11 cellular contexts compared by ENCODE assay signal in genomic region chr17:38897176-38897575, GRCh38. TPM values are rescaled to one million over a fixed set of nuclear protein-coding genes. Genes with fewer than 3 reads are reported as not detected.
A peak's percentile ranks its signal among the peaks of the same experiment; 100 is the strongest.
DNase-seq lines count a peak whose midpoint lies in the region; ATAC-seq and TF ChIP-seq lines count a peak whose summit lies in the region.
"Had no signal": no experiment of that assay in that cellular context is flagged by ENCODE, and none has a peak within 500 bp of the region (broad histone marks: within the 10 kb centered on the region; RNA-seq: fewer than 3 reads in every experiment).

No MANE protein-coding gene starts in this region.

- H3K4me3 Mint-ChIP-seq in HFFc6 (no peak overlapping the region), immature natural killer cell (peak overlapping the region; percentile 76 to 91 (median 84))
- no peak overlapping the region for H3K4me3 Mint-ChIP-seq in activated naive CD8-positive, alpha-beta T cell
- H3K4me3 Mint-ChIP-seq in stimulated activated effector memory CD8-positive, alpha-beta T cell treated with anti-CD3 and anti-CD28 coated beads, Interleukin-12 subunit alpha, Interleukin-12 subunit beta, amount 100 ng/mL, for 72 hours, result peak overlapping the region; percentile 77

- H3K27ac Mint-ChIP-seq in HFFc6 (peak overlapping the region; percentile 57), immature natural killer cell (peak overlapping the region; percentile 97 to 99 (median 98))
- peak overlapping the region; percentile 99 for H3K27ac Mint-ChIP-seq in activated naive CD8-positive, alpha-beta T cell
- H3K27ac Mint-ChIP-seq in stimulated activated effector memory CD8-positive, alpha-beta T cell treated with anti-CD3 and anti-CD28 coated beads, Interleukin-12 subunit alpha, Interleukin-12 subunit beta, amount 100 ng/mL, for 72 hours, result peak overlapping the region; percentile 97

- no peak for ATAC-seq in stimulated activated effector memory CD8-positive, alpha-beta T cell treated with anti-CD3 and anti-CD28 coated beads, Interleukin-12 subunit alpha, Interleukin-12 subunit beta, amount 100 ng/mL, for 72 hours
- ATAC-seq in GM18861 (IDR thresholded peaks at IDR 0.05; ENCODE audit: unreplicated experiment), result no peak
- ATAC-seq in GM21529 (IDR thresholded peaks at IDR 0.05; ENCODE audit: unreplicated experiment), result no peak
- no peak for ATAC-seq in GM19324 (IDR thresholded peaks at IDR 0.05; ENCODE audit: low FRiP score, unreplicated experiment)
- no peak for ATAC-seq in HG03469 (IDR thresholded peaks at IDR 0.05; ENCODE audit: unreplicated experiment)

- H3K27me3 Mint-ChIP-seq in HFFc6 (ENCODE audit: insufficient read depth) (peaks cover 14% of the 10 kb centered on the region), immature natural killer cell (ENCODE audit: low read depth in 3 of 3) (peaks cover 24 to 41% (median 37%) of the 10 kb centered on the region in 3 donors)
- H3K27me3 Mint-ChIP-seq in activated naive CD8-positive, alpha-beta T cell, result no peaks in the 10 kb centered on the region

- DNase-seq in HFFc6, result no peak
- no peak for DNase-seq in immature natural killer cell
- no peak for DNase-seq in stimulated activated effector memory CD8-positive, alpha-beta T cell treated with anti-CD3 and anti-CD28 coated beads, Interleukin-12 subunit alpha, Interleukin-12 subunit beta, amount 100 ng/mL, for 72 hours (ENCODE audit: low spot score in 2 of 2)
- DNase-seq: GOT3; SHP77; stimulated activated CD4-positive, alpha-beta T cell treated with anti-CD3 and anti-CD28 coated beads, Interleukin-2, amount 100 ng/mL, for 24 hours had no signal

- H3K4me1 Mint-ChIP-seq in HFFc6 (ENCODE audit: low read depth) (peaks cover 38% of the 10 kb centered on the region), immature natural killer cell (peaks cover 94 to 95% of the 10 kb centered on the region in 2 donors)
- peaks cover 70% of the 10 kb centered on the region for H3K4me1 Mint-ChIP-seq in activated naive CD8-positive, alpha-beta T cell (ENCODE audit: low read depth)
- peaks cover 69% of the 10 kb centered on the region for H3K4me1 Mint-ChIP-seq in stimulated activated effector memory CD8-positive, alpha-beta T cell treated with anti-CD3 and anti-CD28 coated beads, Interleukin-12 subunit alpha, Interleukin-12 subunit beta, amount 100 ng/mL, for 72 hours

- no peak for TF ChIP-seq CTCF in HFFc6 (IDR thresholded peaks at IDR 0.05)

- H3K36me3 Mint-ChIP-seq in HFFc6 (ENCODE audit: low read depth) (peaks cover 21% of the 10 kb centered on the region; the same call in 1 of the 2 replicates), immature natural killer cell (peaks cover 5 to 14% (median 11%) of the 10 kb centered on the region in 3 donors)
- H3K36me3 Mint-ChIP-seq in activated naive CD8-positive, alpha-beta T cell, result peaks cover 2% of the 10 kb centered on the region
- peaks cover 95% of the 10 kb centered on the region for H3K36me3 Mint-ChIP-seq in stimulated activated effector memory CD8-positive, alpha-beta T cell treated with anti-CD3 and anti-CD28 coated beads, Interleukin-12 subunit alpha, Interleukin-12 subunit beta, amount 100 ng/mL, for 72 hours

- H3K9me3 Mint-ChIP-seq in HFFc6, result no peaks in the 10 kb centered on the region
- H3K9me3 Mint-ChIP-seq in activated naive CD8-positive, alpha-beta T cell (ENCODE audit: low read depth), result no peaks in the 10 kb centered on the region
- H3K9me3 Mint-ChIP-seq in immature natural killer cell, result no peaks in the 10 kb centered on the region
- H3K9me3 Mint-ChIP-seq in stimulated activated effector memory CD8-positive, alpha-beta T cell treated with anti-CD3 and anti-CD28 coated beads, Interleukin-12 subunit alpha, Interleukin-12 subunit beta, amount 100 ng/mL, for 72 hours, result no peaks in the 10 kb centered on the region

RNA-seq across cellular contexts. Expression of gene LASP1, which starts 27.3 kb away (rescaled TPM):
- total RNA-seq in HFFc6 (2021; fragmentation: NEBNext Ultra II Directional; extraction: Animal tissue kit (Norgen Biotek cat#: 25700)), result 100 to 1,000 TPM; 428 to 517 (median 484) TPM
- polyA plus RNA-seq in immature natural killer cell, result 100 to 1,000 TPM in 1 of 3 donors, 10 to 100 TPM in 2; 94.3 to 171 (median 96.5) TPM

RNA-seq across cellular contexts. Expression of gene RPL23, which starts 43.7 kb away (rescaled TPM):
- total RNA-seq in HFFc6 (2021; fragmentation: NEBNext Ultra II Directional; extraction: Animal tissue kit (Norgen Biotek cat#: 25700)), result 1,000 to 10,000 TPM; 1,099 to 1,402 (median 1,310) TPM
- polyA plus RNA-seq in immature natural killer cell, result 100 to 1,000 TPM; 285 to 713 (median 532) TPM

Comparison
In these comparisons a context has a peak if more than half of its experiments do, and no peak if none do; other contexts are left out.
1. H3K4me3 Mint-ChIP-seq: peak in immature natural killer cell (5 of 5) and stimulated activated effector memory CD8-positive, alpha-beta T cell treated with anti-CD3 and anti-CD28 coated beads, Interleukin-12 subunit alpha, Interleukin-12 subunit beta, amount 100 ng/mL, for 72 hours (single experiment); none in HFFc6 (single experiment) and activated naive CD8-positive, alpha-beta T cell (single experiment).
2. Peak in every context shown above with its lines, with median percentiles within 50 percentile points of each other: H3K27ac Mint-ChIP-seq.